10 cellular contexts compared by ENCODE assay signal in the genomic region with DNA sequence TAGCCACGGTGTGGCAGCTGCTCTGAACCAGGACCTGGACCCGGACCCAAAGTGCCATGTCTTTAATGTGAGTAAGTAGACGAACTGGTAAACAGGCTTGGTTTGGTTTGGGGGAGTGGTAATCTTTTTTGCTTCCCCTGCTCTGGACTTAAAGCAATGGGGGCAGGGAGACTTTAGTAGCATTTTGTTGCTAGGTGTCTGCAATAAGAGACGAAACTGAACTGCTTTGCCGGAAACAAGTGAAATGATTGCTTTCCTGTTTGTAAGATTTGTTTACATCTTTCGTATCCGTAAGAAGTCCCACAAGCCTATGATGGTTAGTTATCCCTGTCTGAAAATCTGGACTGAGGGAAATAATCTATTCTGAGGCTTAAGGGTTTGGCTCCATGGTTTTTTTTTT. TPM values are rescaled to one million over a fixed set of nuclear protein-coding genes. Genes with fewer than 3 reads are reported as not detected.
DNase-seq lines count a peak whose midpoint lies in the region; ATAC-seq and TF ChIP-seq lines count a peak whose summit lies in the region.
"Had no signal": no experiment of that assay in that cellular context is flagged by ENCODE, and none has a peak within 500 bp of the region (broad histone marks: within the 10 kb centered on the region; RNA-seq: fewer than 3 reads in every experiment).

No MANE protein-coding gene starts in this region.

- H3K4me2 ChIP-seq in BLaER1 (peak overlapping the region; percentile 95), IMR-90 (ENCODE audit: low read depth, low read length) (peak overlapping the region; percentile 37)

- H2BK120ac ChIP-seq in IMR-90 (ENCODE audit: low read depth, low read length), result no peak overlapping the region

- H3K9me3 ChIP-seq in BLaER1 (no peaks in the 10 kb centered on the region), IMR-90 (ENCODE audit: control insufficient read depth, insufficient read depth, low read length) (no peaks in the 10 kb centered on the region), body of pancreas (no peaks in the 10 kb centered on the region)

- ATAC-seq in IMR-90 (ENCODE audit: low read depth), result no peak
- no peak for ATAC-seq in body of pancreas
- ATAC-seq in naive thymus-derived CD8-positive, alpha-beta T cell, result no peak
- ATAC-seq in HG03095 (IDR thresholded peaks at IDR 0.05; ENCODE audit: unreplicated experiment), result no peak
- ATAC-seq in GM21526 (IDR thresholded peaks at IDR 0.05; ENCODE audit: low FRiP score, unreplicated experiment), result no peak

- H2BK5ac ChIP-seq in IMR-90 (ENCODE audit: low read depth, low read length, poor library complexity, severe bottlenecking), result peak overlapping the region; percentile 72

- dilution Hi-C loops in IMR-90 (cut with HindIII; ENCODE audit: low sequenced_read_pairs, unreplicated experiment), result no loop called here

- 0 out of 2 replicates have a peak overlapping the region, but pooled peaks have one; percentile 17 for H3K18ac ChIP-seq in IMR-90 (ENCODE audit: low read depth, low read length)

- 0 out of 2 replicates have a peak overlapping the region, but pooled peaks have one; percentile 33 for H3K23ac ChIP-seq in IMR-90 (ENCODE audit: low read depth, low read length)

- peak overlapping the region in 8 of 10 donors; percentile 22 to 95 (median 72) for H3K27ac Mint-ChIP-seq in naive thymus-derived CD8-positive, alpha-beta T cell

- 44% methylated on average over 4 of the region's 7 CpGs; no CpG with 5 or more reads in 1 of the 2 experiments for WGBS in IMR-90 (ENCODE audit: extremely low coverage in 2 of 2, insufficient read length in 1 of 2), 2 experiments
- 64 to 69% methylated on average over 7 of the region's 7 CpGs for WGBS in body of pancreas, 2 donors

- H4K5ac ChIP-seq in IMR-90 (ENCODE audit: low read depth, low read length), result no peak overlapping the region

- peaks cover 0 to 64% (median 18%) of the 10 kb centered on the region in 3 donors for H3K36me3 Mint-ChIP-seq in naive thymus-derived CD8-positive, alpha-beta T cell

- peak overlapping the region in 8 of 10 donors; percentile 7 to 76 (median 34) for H3K4me3 Mint-ChIP-seq in naive thymus-derived CD8-positive, alpha-beta T cell

- H2AK5ac ChIP-seq in IMR-90 (ENCODE audit: low read depth, low read length), result no peak overlapping the region

- in situ Hi-C loops in IMR-90 (cut with MboI; ENCODE audit: low sequenced_read_pairs), result no loop called here

- peaks cover 15% of the 10 kb centered on the region for H3K9me1 ChIP-seq in IMR-90 (ENCODE audit: insufficient read depth, low read length)

- H2AFZ ChIP-seq in IMR-90 (replicated peaks; ENCODE audit: low read length, poor library complexity), result no peak overlapping the region

- no peak overlapping the region for H4K91ac ChIP-seq in IMR-90 (ENCODE audit: insufficient read depth, low read depth, low read length)

- no peak overlapping the region for H3K56ac ChIP-seq in IMR-90 (ENCODE audit: extremely low read depth, insufficient read depth, low read length)

- H2BK20ac ChIP-seq in IMR-90 (ENCODE audit: low read depth, low read length), result no peak overlapping the region

- H3K9me3 Mint-ChIP-seq in naive thymus-derived CD8-positive, alpha-beta T cell, result no peaks in the 10 kb centered on the region

- no peak overlapping the region for H2AK9ac ChIP-seq in IMR-90 (replicated peaks; ENCODE audit: low read depth, low read length, poor library complexity)

- H2BK15ac ChIP-seq in IMR-90 (ENCODE audit: low read depth, low read length), result no peak overlapping the region

- H3K4me3 ChIP-seq in BLaER1 (no peak overlapping the region), IMR-90 (ENCODE audit: insufficient read depth, low read depth, low read length) (no peak overlapping the region), body of pancreas (no peak overlapping the region)
- H3K4me3 ChIP-seq: cardiac muscle cell had no signal

- CTCF ChIA-PET in IMR-90 (lab: Yijun Ruan, JAX), result interaction anchor here (1.1 to 2.1 kb wide), 2 partner anchors 20 to 63 kb away, joined by 4 to 5 read pairs; no protein-coding TSS in a partner anchor

- H3K9ac ChIP-seq in BLaER1, result 0 out of 2 replicates have a peak overlapping the region, but pooled peaks have one; percentile 99
- peak overlapping the region; percentile 44; the same call in 1 of the 2 replicates for H3K9ac ChIP-seq in IMR-90 (ENCODE audit: low read depth, low read length)

- 0 out of 4 replicates have a peak overlapping the region, but pooled peaks of 1 of the 2 experiments have one; percentile 46 for H4K8ac ChIP-seq in IMR-90 (ENCODE audit: low read depth in 2 of 2, low read length in 2 of 2)

- H3K4ac ChIP-seq in IMR-90 (ENCODE audit: low read depth, low read length), result no peak overlapping the region

- no peaks in the 10 kb centered on the region for H3K27me3 ChIP-seq in BLaER1
- no peaks in the 10 kb centered on the region for H3K27me3 ChIP-seq in IMR-90 (ENCODE audit: control insufficient read depth, insufficient read depth, low read length)
- H3K27me3 ChIP-seq in body of pancreas, result no peaks in the 10 kb centered on the region
- H3K27me3 ChIP-seq: cardiac muscle cell had no signal

- H3K4me1 ChIP-seq in BLaER1, result peaks cover 44% of the 10 kb centered on the region
- H3K4me1 ChIP-seq in IMR-90 (ENCODE audit: control insufficient read depth, insufficient read depth, low read length), result peaks cover 19% of the 10 kb centered on the region
- H3K4me1 ChIP-seq in body of pancreas, result peaks cover 57% of the 10 kb centered on the region

- TF ChIP-seq RAD21 in IMR-90 (IDR thresholded peaks at IDR 0.05; ENCODE audit: low read length), result no peak

- no peak for TF ChIP-seq CTCF in IMR-90 (conservative IDR thresholded peaks at IDR 0.05; ENCODE audit: low read depth, low read length)
- TF ChIP-seq CTCF in body of pancreas (IDR thresholded peaks at IDR 0.05), result no peak

- BruUV-seq in IMR-90 (replicated peaks; lab: Mats Ljungman, UMichigan), result no TSS peak

- TF ChIP-seq POLR2A in IMR-90 (IDR thresholded peaks at IDR 0.05; ENCODE audit: low read depth, low read length) (no peak), body of pancreas (IDR thresholded peaks at IDR 0.05) (no peak)

- H4K20me1 ChIP-seq in BLaER1 (peaks cover 82% of the 10 kb centered on the region), IMR-90 (ENCODE audit: insufficient read depth, low read length) (peaks cover 70% of the 10 kb centered on the region)

- H3K27ac ChIP-seq in BLaER1 (no peak overlapping the region), IMR-90 (ENCODE audit: insufficient read depth, low read length) (peak overlapping the region; percentile 36; the same call in 1 of the 2 replicates), body of pancreas (peak overlapping the region in 3 of 4 donors; percentile 22 to 88 (median 68))
- H3K27ac ChIP-seq: cardiac muscle cell had no signal

- DNase-seq in IMR-90, result peak; percentile 41
- DNase-seq in body of pancreas, result no peak
- no peak for DNase-seq in naive thymus-derived CD8-positive, alpha-beta T cell
- no peak for DNase-seq in NCI-H1694 (lab: John Stamatoyannopoulos, UW)
- DNase-seq in NCI-H1930 (lab: John Stamatoyannopoulos, UW), result no peak
- DNase-seq: DMS79 treated with DMSO at 0.1 percent for 48 hours had no signal

- no peaks in the 10 kb centered on the region for H3K27me3 Mint-ChIP-seq in naive thymus-derived CD8-positive, alpha-beta T cell

- peaks cover 34 to 80% (median 74%) of the 10 kb centered on the region in 4 donors for H3K4me1 Mint-ChIP-seq in naive thymus-derived CD8-positive, alpha-beta T cell

- H3K36me3 ChIP-seq in BLaER1 (peaks cover 69% of the 10 kb centered on the region), IMR-90 (ENCODE audit: control insufficient read depth, insufficient read depth, low read length) (peaks cover 27% of the 10 kb centered on the region), body of pancreas (replicated peaks in 1 of 2; ENCODE audit: insufficient read depth in 1 of 2, low read depth in 2 of 2) (peaks cover 2 to 8% of the 10 kb centered on the region in 2 donors)

- intact Hi-C loops in IMR-90 (cut with micrococcal nuclease), result no loop called here
- intact Hi-C loops in body of pancreas (cut with DNase I), result no loop called here

- no peak overlapping the region for H3K14ac ChIP-seq in IMR-90 (replicated peaks; ENCODE audit: low read depth, low read length)

- POLR2A ChIA-PET in IMR-90 (lab: Charles Lee; ENCODE audit: unreplicated experiment), result interaction anchor here (1.0 kb wide), 1 partner anchor 21 kb away, joined by 3 read pairs; no protein-coding TSS in a partner anchor
- POLR2A ChIA-PET in naive thymus-derived CD8-positive, alpha-beta T cell (lab: Charles Lee), result no interaction called here

- H3K79me1 ChIP-seq in IMR-90 (ENCODE audit: low read depth in 1 of 2, low read length in 2 of 2), result peaks cover 13 to 68% of the 10 kb centered on the region in 2 experiments

TF ChIP-seq in IMR-90, 13 proteins besides CTCF, POLR2A, EP300 and RAD21 (continues in another document):
- no peak for TF ChIP-seq FOS (IDR thresholded peaks at IDR 0.05; ENCODE audit: low read depth, low read length)
- TF ChIP-seq MAFK (IDR thresholded peaks at IDR 0.05; ENCODE audit: low read depth, low read length), result no peak
- TF ChIP-seq MXI1 (IDR thresholded peaks at IDR 0.05; ENCODE audit: borderline replicate concordance, low read depth, low read length), result no peak

RNA-seq across cellular contexts. Expression of gene PRCD, which starts 21.5 kb away (rescaled TPM):
- total RNA-seq in IMR-90 (2012; rRNA removed) (under 0.01 TPM in 1 of 2 replicates, not detected in the other), body of pancreas (1 to 10 TPM in 1 of 2 donors, under 1 TPM in 1; 0.52 to 4.6 TPM)
- 0.32 TPM in 2 replicates for polyA plus RNA-seq in IMR-90 (2012; rRNA removed)
- 0.24 and 0.26 TPM in 2 replicates for polyA plus RNA-seq in IMR-90 (2012; cell fraction: cytosol; rRNA removed)
- polyA plus RNA-seq in IMR-90 (2012; cell fraction: nucleus; rRNA removed; ENCODE audit: low replicate concordance), result 1.4 and 3.8 TPM in 2 replicates
- total RNA-seq in naive thymus-derived CD8-positive, alpha-beta T cell, result 1 to 10 TPM; 4.0 to 5.3 TPM
- 10 to 100 TPM in 1 of 3 donors, 1 to 10 TPM in 2; 5.0 to 11.4 (median 7.1) TPM for polyA plus RNA-seq in naive thymus-derived CD8-positive, alpha-beta T cell

RNA-seq across cellular contexts. Expression of gene CYGB, which starts 23.8 kb away (rescaled TPM):
- total RNA-seq in IMR-90 (2012; rRNA removed) (1.3 and 1.7 TPM in 2 replicates), body of pancreas (10 to 100 TPM in 1 of 2 donors, 1 to 10 TPM in 1; 9.6 to 21.1 TPM)
- 2.9 and 3.5 TPM in 2 replicates for polyA plus RNA-seq in IMR-90 (2012; rRNA removed)
- 3.6 and 4.3 TPM in 2 replicates for polyA plus RNA-seq in IMR-90 (2012; cell fraction: cytosol; rRNA removed)
- polyA plus RNA-seq in IMR-90 (2012; cell fraction: nucleus; rRNA removed; ENCODE audit: low replicate concordance), result 1.2 and 1.9 TPM in 2 replicates
- 1 to 10 TPM in 1 of 2 experiments, under 1 TPM in 1; 0.52 to 2.1 TPM for total RNA-seq in naive thymus-derived CD8-positive, alpha-beta T cell
- polyA plus RNA-seq in naive thymus-derived CD8-positive, alpha-beta T cell, result 1 to 10 TPM in 1 of 3 donors, under 1 TPM in 2; 0.40 to 1.0 (median 0.53) TPM

RNA-seq across cellular contexts. Expression of gene ST6GALNAC2, which starts 24.3 kb away (rescaled TPM):
- total RNA-seq in IMR-90 (2012; rRNA removed), result not detected in 2 replicates
- polyA plus RNA-seq in IMR-90 (2012; rRNA removed), result 0.10 TPM in 1 of 2 replicates, not detected in the other
- polyA plus RNA-seq in IMR-90 (2012; cell fraction: cytosol; rRNA removed), result 0.06 and 0.18 TPM in 2 replicates
- polyA plus RNA-seq in IMR-90 (2012; cell fraction: nucleus; rRNA removed; ENCODE audit: low replicate concordance), result 0.03 and 0.25 TPM in 2 replicates
- total RNA-seq in body of pancreas, result 10 to 100 TPM in 1 of 2 donors, 1 to 10 TPM in 1; 6.9 to 10.1 TPM
- under 1 TPM in 1 of 2 experiments, not detected in 1; 0.44 TPM for total RNA-seq in naive thymus-derived CD8-positive, alpha-beta T cell
- 1 to 10 TPM in 1 of 3 donors, not detected in 2; 1.1 TPM for polyA plus RNA-seq in naive thymus-derived CD8-positive, alpha-beta T cell
